ENCODE assay signal across 19 cellular contexts in the genomic region with DNA sequence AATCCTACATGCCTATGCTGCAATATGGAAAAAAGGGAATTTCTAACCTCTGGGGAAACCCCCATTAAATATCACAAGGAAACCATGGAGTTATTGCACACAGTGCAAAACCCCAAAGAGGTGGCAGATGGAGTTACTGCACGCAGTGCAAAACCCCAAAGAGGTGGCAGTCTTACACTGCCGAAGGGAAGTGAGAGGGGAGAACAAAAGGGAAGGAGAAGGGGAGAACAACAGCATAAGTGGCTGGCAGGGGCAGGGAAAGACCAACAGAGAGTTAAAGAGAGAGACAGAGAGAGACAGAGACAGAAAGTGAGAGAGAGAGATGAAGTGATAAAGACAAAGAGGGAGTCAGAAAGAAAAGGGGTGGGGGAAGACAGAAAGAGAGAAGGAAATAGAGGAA. TPM values are rescaled to one million over a fixed set of nuclear protein-coding genes. Genes with fewer than 3 reads are reported as not detected.
A peak's percentile ranks its signal among the peaks of the same experiment; 100 is the strongest.
DNase-seq lines count a peak whose midpoint lies in the region; ATAC-seq and TF ChIP-seq lines count a peak whose summit lies in the region.
"Had no signal": no experiment of that assay in that cellular context is flagged by ENCODE, and none has a peak within 500 bp of the region (broad histone marks: within the 10 kb centered on the region; RNA-seq: fewer than 3 reads in every experiment).

No MANE protein-coding gene starts in this region.

- peaks cover 0 to 7% (median 2%) of the 10 kb centered on the region in 3 donors for H3K27me3 Mint-ChIP-seq in CD14-positive monocyte (ENCODE audit: low read depth in 3 of 3)

- H4K8ac ChIP-seq in mesendoderm (ENCODE audit: low read depth, low read length): no peak overlapping the region

- H2BK15ac ChIP-seq in mesendoderm (replicated peaks; ENCODE audit: low read depth): no peak overlapping the region

- no peak overlapping the region for H4K5ac ChIP-seq in mesendoderm (ENCODE audit: low read length)

- H3K27me3 ChIP-seq in OCI-LY3 (ENCODE audit: low read depth, low read length) (no peaks in the 10 kb centered on the region), mesendoderm (ENCODE audit: insufficient read depth, low read length, poor library complexity) (no peaks in the 10 kb centered on the region)
- H3K27me3 ChIP-seq: MG63 had no signal

- H2AFZ ChIP-seq in OCI-LY3 (ENCODE audit: low read depth, low read length): no peak overlapping the region

- H3K36me3 ChIP-seq in OCI-LY3 (replicated peaks; ENCODE audit: low read depth, low read length) (no peaks in the 10 kb centered on the region), mesendoderm (ENCODE audit: control insufficient read depth, insufficient read depth, low read length) (no peaks in the 10 kb centered on the region)
- H3K36me3 ChIP-seq: MG63 had no signal

- H3K27ac ChIP-seq in OCI-LY3 (ENCODE audit: low read length): no peak overlapping the region
- peak overlapping the region; percentile 94 for H3K27ac ChIP-seq in mesendoderm (ENCODE audit: low read depth, low read length)

- H3K9ac ChIP-seq in OCI-LY3 (ENCODE audit: low read length): no peak overlapping the region
- peak overlapping the region; percentile 39 for H3K9ac ChIP-seq in mesendoderm (ENCODE audit: low read length)

- no peaks in the 10 kb centered on the region for H3K9me3 ChIP-seq in OCI-LY3 (ENCODE audit: insufficient read depth, low read length)
- H3K9me3 ChIP-seq: Caco-2, MG63 had no signal

- peak overlapping the region; percentile 83 for H3K56ac ChIP-seq in mesendoderm (ENCODE audit: low read length)

- H3K23ac ChIP-seq in mesendoderm (ENCODE audit: low read length): no peak overlapping the region

- peaks cover 28% of the 10 kb centered on the region for H3K4me1 Mint-ChIP-seq in CD14-positive monocyte

- no peak overlapping the region for H3K4me3 Mint-ChIP-seq in CD14-positive monocyte
- H3K4me3 Mint-ChIP-seq: CD4-positive, CD25-positive, alpha-beta regulatory T cell had no signal

- no peaks in the 10 kb centered on the region for H3K36me3 Mint-ChIP-seq in CD14-positive monocyte
- H3K36me3 Mint-ChIP-seq: CD4-positive, CD25-positive, alpha-beta regulatory T cell had no signal

- peaks cover 8% of the 10 kb centered on the region for H3K4me1 ChIP-seq in OCI-LY3 (ENCODE audit: low read length)
- H3K4me1 ChIP-seq in mesendoderm (ENCODE audit: control insufficient read depth, low read depth, low read length): no peaks in the 10 kb centered on the region
- H3K4me1 ChIP-seq: Caco-2 had no signal

- H2BK120ac ChIP-seq in mesendoderm (ENCODE audit: low read depth, low read length): peak overlapping the region; percentile 3

- no peaks in the 10 kb centered on the region for H3K79me2 ChIP-seq in OCI-LY3 (ENCODE audit: low read length)
- no peaks in the 10 kb centered on the region for H3K79me2 ChIP-seq in mesendoderm (ENCODE audit: control insufficient read depth, insufficient read depth, low read length)

- no peak overlapping the region for H3K4me3 ChIP-seq in OCI-LY3 (ENCODE audit: low read length)
- H3K4me3 ChIP-seq in mesendoderm (ENCODE audit: low read length): no peak overlapping the region
- H3K4me3 ChIP-seq: MG63 had no signal

- no peaks in the 10 kb centered on the region for H4K20me1 ChIP-seq in OCI-LY3 (ENCODE audit: insufficient read depth, low read length)

- intact Hi-C loops in CD14-positive monocyte (cut with micrococcal nuclease): no loop called here

- WGBS in mesendoderm (ENCODE audit: extremely low coverage, insufficient coverage, low lambda C conversion rate): no CpG with 5 or more reads among the region's 2 CpGs

- H3K4ac ChIP-seq in mesendoderm (ENCODE audit: low read depth, low read length): no peak overlapping the region

- DNase-seq in CD14-positive monocyte (ENCODE audit: low spot score) (no peak), KBM-7 (peak; percentile 28), mesendoderm (peak; percentile 54), NCI-H187 treated with DMSO at 0.1 percent for 48 hours (lab: John Stamatoyannopoulos, UW) (no peak)
- DNase-seq: Caco-2; CD4-positive, CD25-positive, alpha-beta regulatory T cell; DMS153; GOT3; MG63; NCI-H1417; NCI-H2029; NCI-H2171 treated with DMSO at 0.1 percent for 48 hours; NCI-H446 treated with DMSO at 0.1 percent for 48 hours; NCI-H748 treated with DMSO at 0.1 percent for 48 hours; SHP77 treated with DMSO at 0.1 percent for 48 hours; SW 1271 had no signal

- H3K27ac Mint-ChIP-seq in CD14-positive monocyte: peak overlapping the region in 4 of 7 donors; percentile 7 to 55 (median 20)
- H3K27ac Mint-ChIP-seq: CD4-positive, CD25-positive, alpha-beta regulatory T cell had no signal

- H3K79me1 ChIP-seq in mesendoderm (ENCODE audit: low read length): no peaks in the 10 kb centered on the region

- H2AK5ac ChIP-seq in mesendoderm (ENCODE audit: low read length): no peak overlapping the region

- H3K4me2 ChIP-seq in OCI-LY3 (ENCODE audit: low read length): peak overlapping the region; percentile 1; the same call in 1 of the 2 replicates
- no peak overlapping the region for H3K4me2 ChIP-seq in mesendoderm (ENCODE audit: low read length)

- peaks cover 2 to 19% (median 7%) of the 10 kb centered on the region in 7 donors for H3K9me3 Mint-ChIP-seq in CD14-positive monocyte

- H2BK5ac ChIP-seq in mesendoderm (ENCODE audit: low read length): peak overlapping the region; percentile 94

- in situ Hi-C loops in KBM-7 (cut with MboI; ENCODE audit: low pct_unique_long_range_greater_than_20kb, low sequenced_read_pairs): no loop called here

- TF ChIP-seq CTCF in CD14-positive monocyte (IDR thresholded peaks at IDR 0.05) (no peak), OCI-LY3 (IDR thresholded peaks at IDR 0.05; ENCODE audit: low read depth, low read length) (no peak)

- no peak for ATAC-seq in GM18867 (IDR thresholded peaks at IDR 0.05; ENCODE audit: unreplicated experiment)
- ATAC-seq in HG02623 (IDR thresholded peaks at IDR 0.05; ENCODE audit: unreplicated experiment): no peak

- H3K18ac ChIP-seq in mesendoderm (ENCODE audit: low read length): no peak overlapping the region

RNA-seq across cellular contexts. Expression of a gene that starts 43.8 kb away (rescaled TPM):
- 10 to 100 TPM; 18.8 to 20.1 TPM for polyA plus RNA-seq in CD14-positive monocyte
- polyA plus RNA-seq in mesendoderm (2013, experiment 1 of 2): 307 TPM
- polyA plus RNA-seq in mesendoderm (2013, experiment 2 of 2): 307 TPM

Comparison
In these comparisons a context has a peak if more than half of its experiments do, and no peak if none do; other contexts are left out.
1. DNase-seq: peak in KBM-7 (single experiment) and mesendoderm (single experiment); none in CD14-positive monocyte (single experiment) and NCI-H187 treated with DMSO at 0.1 percent for 48 hours (single experiment).